Comparison of ENCODE assay signal across 1 cellular context in genomic region chr12:13405961-13406703, GRCh38.
TF ChIP-seq lines count a peak whose summit lies in the region.

No MANE protein-coding gene starts in this region.

TF ChIP-seq in HEK293, 187 proteins besides CTCF, POLR2A, EP300 and RAD21 (continued from another document):
- no peak for TF ChIP-seq AEBP2 (tag by site-specific recombination; IDR thresholded peaks at IDR 0.05; ENCODE audit: borderline replicate concordance)
- no peak for TF ChIP-seq REPIN1 (tag by site-specific recombination; IDR thresholded peaks at IDR 0.05; ENCODE audit: low read depth)
- TF ChIP-seq GFI1B (tag by site-specific recombination; IDR thresholded peaks at IDR 0.05) = no peak
- TF ChIP-seq ZNF280C (tag by site-specific recombination; IDR thresholded peaks at IDR 0.05) = no peak
- TF ChIP-seq ZNF596 (tag by site-specific recombination; IDR thresholded peaks at IDR 0.05) = no peak
- TF ChIP-seq ZNF132 (tag by site-specific recombination; IDR thresholded peaks at IDR 0.05; ENCODE audit: borderline replicate concordance) = no peak
- no peak for TF ChIP-seq BCL11B (tag by site-specific recombination; IDR thresholded peaks at IDR 0.05; ENCODE audit: low read depth)
- TF ChIP-seq ZBTB17 (tag by site-specific recombination; IDR thresholded peaks at IDR 0.05) = no peak
